8 cellular contexts compared by ENCODE assay signal in the genomic region with DNA sequence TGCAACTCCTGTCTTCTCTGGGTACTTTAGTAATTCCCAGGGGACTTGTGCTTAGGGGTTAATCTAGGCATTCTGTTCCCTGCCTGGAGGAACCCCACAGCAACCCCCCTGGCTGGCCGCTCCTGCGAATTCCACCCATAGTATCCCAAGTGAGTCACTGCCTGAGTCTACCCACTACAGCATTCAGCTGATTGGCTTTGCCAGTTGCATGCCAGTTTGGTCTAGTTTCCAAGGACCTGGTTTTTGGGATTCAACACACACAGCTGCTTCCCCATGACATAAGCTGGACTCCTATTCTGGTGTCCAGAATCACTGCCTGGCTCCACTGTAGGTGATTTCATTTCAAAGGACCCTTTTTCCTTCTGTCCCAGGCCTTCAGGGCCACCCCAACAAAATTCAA. TPM values are rescaled to one million over a fixed set of nuclear protein-coding genes. Genes with fewer than 3 reads are reported as not detected.
A peak's percentile ranks its signal among the peaks of the same experiment; 100 is the strongest.
DNase-seq lines count a peak whose midpoint lies in the region; ATAC-seq lines count a peak whose summit lies in the region.

No MANE protein-coding gene starts in this region.

- H3K23ac ChIP-seq in mesendoderm (ENCODE audit: low read length) = no peak overlapping the region

- H3K4me1 ChIP-seq in mesendoderm (ENCODE audit: control insufficient read depth, low read depth, low read length) = no peaks in the 10 kb centered on the region

- DNase-seq in stimulated activated naive CD8-positive, alpha-beta T cell treated with anti-CD3 and anti-CD28 coated beads, Interleukin-15, Interleukin-2, amounts not matched to agents 100 U/mL and 50 U/mL, for 24 hours = no peak
- DNase-seq in dermis blood vessel endothelial cell (peak; percentile 82), mesendoderm (peak; percentile 71), NCI-H146 (lab: John Stamatoyannopoulos, UW) (no peak), NCI-H510A (lab: John Stamatoyannopoulos, UW) (no peak), NCI-H2227 (lab: John Stamatoyannopoulos, UW; ENCODE audit: unreplicated experiment) (no peak)
- DNase-seq in activated CD4-positive, CD25-positive, alpha-beta regulatory T cell (lab: John Stamatoyannopoulos, UW) = no peak

- H3K27me3 ChIP-seq in mesendoderm (ENCODE audit: insufficient read depth, low read length, poor library complexity) = no peaks in the 10 kb centered on the region

- H3K79me1 ChIP-seq in mesendoderm (ENCODE audit: low read length) = peaks cover 3% of the 10 kb centered on the region

- no peak overlapping the region for H3K4me3 Mint-ChIP-seq in stimulated activated naive CD8-positive, alpha-beta T cell treated with anti-CD3 and anti-CD28 coated beads, Interleukin-15, Interleukin-2, amounts not matched to agents 100 ng/mL and 50 ng/mL, for 24 hours

- no peaks in the 10 kb centered on the region for H3K9me3 Mint-ChIP-seq in stimulated activated naive CD8-positive, alpha-beta T cell treated with anti-CD3 and anti-CD28 coated beads, Interleukin-15, Interleukin-2, amounts not matched to agents 100 ng/mL and 50 ng/mL, for 24 hours

- H2BK15ac ChIP-seq in mesendoderm (replicated peaks; ENCODE audit: low read depth) = no peak overlapping the region

- no peak overlapping the region for H2AK5ac ChIP-seq in mesendoderm (ENCODE audit: low read length)

- no peaks in the 10 kb centered on the region for H3K79me2 ChIP-seq in mesendoderm (ENCODE audit: control insufficient read depth, insufficient read depth, low read length)

- H3K27me3 Mint-ChIP-seq in stimulated activated naive CD8-positive, alpha-beta T cell treated with anti-CD3 and anti-CD28 coated beads, Interleukin-15, Interleukin-2, amounts not matched to agents 100 ng/mL and 50 ng/mL, for 24 hours = no peaks in the 10 kb centered on the region

- H4K8ac ChIP-seq in mesendoderm (ENCODE audit: low read depth, low read length) = no peak overlapping the region

- no peak overlapping the region for H2BK5ac ChIP-seq in mesendoderm (ENCODE audit: low read length)

- H3K4ac ChIP-seq in mesendoderm (ENCODE audit: low read depth, low read length) = no peak overlapping the region

- H3K9ac ChIP-seq in mesendoderm (ENCODE audit: low read length) = no peak overlapping the region

- H3K27ac ChIP-seq in mesendoderm (ENCODE audit: low read depth, low read length) = no peak overlapping the region

- peaks cover 24% of the 10 kb centered on the region for H3K36me3 ChIP-seq in mesendoderm (ENCODE audit: control insufficient read depth, insufficient read depth, low read length)

- no peak overlapping the region for H4K5ac ChIP-seq in mesendoderm (ENCODE audit: low read length)

- H3K56ac ChIP-seq in mesendoderm (ENCODE audit: low read length) = no peak overlapping the region

- H2BK120ac ChIP-seq in mesendoderm (ENCODE audit: low read depth, low read length) = no peak overlapping the region

- peaks cover 56% of the 10 kb centered on the region for H3K36me3 Mint-ChIP-seq in stimulated activated naive CD8-positive, alpha-beta T cell treated with anti-CD3 and anti-CD28 coated beads, Interleukin-15, Interleukin-2, amounts not matched to agents 100 ng/mL and 50 ng/mL, for 24 hours (ENCODE audit: low read depth)

- H3K4me1 Mint-ChIP-seq in stimulated activated naive CD8-positive, alpha-beta T cell treated with anti-CD3 and anti-CD28 coated beads, Interleukin-15, Interleukin-2, amounts not matched to agents 100 ng/mL and 50 ng/mL, for 24 hours (ENCODE audit: low read depth) = peaks cover 10% of the 10 kb centered on the region

- no peak overlapping the region for H3K4me2 ChIP-seq in mesendoderm (ENCODE audit: low read length)

- no peak overlapping the region for H3K18ac ChIP-seq in mesendoderm (ENCODE audit: low read length)

- no peak overlapping the region for H3K4me3 ChIP-seq in mesendoderm (ENCODE audit: low read length)

- ATAC-seq in stimulated activated naive CD8-positive, alpha-beta T cell treated with anti-CD3 and anti-CD28 coated beads, Interleukin-15, Interleukin-2, amounts not matched to agents 100 U/mL and 50 U/mL, for 24 hours = no peak

- no CpG with 5 or more reads among the region's 2 CpGs for WGBS in mesendoderm (ENCODE audit: extremely low coverage, insufficient coverage, low lambda C conversion rate)

- peak overlapping the region; percentile 67 for H3K27ac Mint-ChIP-seq in stimulated activated naive CD8-positive, alpha-beta T cell treated with anti-CD3 and anti-CD28 coated beads, Interleukin-15, Interleukin-2, amounts not matched to agents 100 ng/mL and 50 ng/mL, for 24 hours

RNA-seq across cellular contexts. Expression of a gene that starts 40.3 kb away (rescaled TPM):
- total RNA-seq in dermis blood vessel endothelial cell = 188 TPM in 2 replicates
- 62.4 TPM for polyA plus RNA-seq in mesendoderm (2013, experiment 1 of 2)
- 60.0 TPM for polyA plus RNA-seq in mesendoderm (2013, experiment 2 of 2)

Comparison
In these comparisons a context has a peak if more than half of its experiments do, and no peak if none do; other contexts are left out.
1. DNase-seq: peak in dermis blood vessel endothelial cell (single experiment) and mesendoderm (single experiment); none in stimulated activated naive CD8-positive, alpha-beta T cell treated with anti-CD3 and anti-CD28 coated beads, Interleukin-15, Interleukin-2, amounts not matched to agents 100 U/mL and 50 U/mL, for 24 hours (single experiment), activated CD4-positive, CD25-positive, alpha-beta regulatory T cell (0 of 4), NCI-H146 (single experiment), NCI-H510A (single experiment) and NCI-H2227 (single experiment).